ENCODE assay signal across 12 cellular contexts in genomic region chr2:200705305-200705985, GRCh38.
DNase-seq lines count a peak whose midpoint lies in the region; ATAC-seq lines count a peak whose summit lies in the region.
"Had no signal": no experiment of that assay in that cellular context is flagged by ENCODE, and none has a peak within 500 bp of the region (broad histone marks: within the 10 kb centered on the region; RNA-seq: fewer than 3 reads in every experiment).

No MANE protein-coding gene starts in this region.

- H3K4me3 Mint-ChIP-seq in stimulated activated effector memory CD8-positive, alpha-beta T cell treated with anti-CD3 and anti-CD28 coated beads, Interleukin-12 subunit alpha, Interleukin-12 subunit beta, amount 100 ng/mL, for 72 hours, result no peak overlapping the region
- H3K4me3 Mint-ChIP-seq: activated CD8-positive, alpha-beta memory T cell treated with anti-CD3 and anti-CD28 coated beads, Interleukin-2, amount 10 ng/mL, durations not matched to agents 7 days and 5 days had no signal

- H3K27me3 ChIP-seq in right cardiac atrium (ENCODE audit: control insufficient read depth, insufficient read depth), result no peaks in the 10 kb centered on the region

- DNase-seq in NCI-H82 (lab: John Stamatoyannopoulos, UW) (peak; percentile 56), NCI-H82 treated with DMSO at 0.1 percent for 48 hours (lab: John Stamatoyannopoulos, UW; ENCODE audit: unreplicated experiment) (no peak), right cardiac atrium (peak in 1 of 3 donors; percentile 45), NCI-H524 treated with DMSO at 0.1 percent for 48 hours (lab: John Stamatoyannopoulos, UW) (no peak)
- DNase-seq in stimulated activated effector memory CD8-positive, alpha-beta T cell treated with anti-CD3 and anti-CD28 coated beads, Interleukin-12 subunit alpha, Interleukin-12 subunit beta, amount 100 ng/mL, for 72 hours (ENCODE audit: low spot score in 2 of 2), result no peak
- DNase-seq: activated CD8-positive, alpha-beta memory T cell treated with anti-CD3 and anti-CD28 coated beads, Interleukin-2, amount 10 ng/mL, durations not matched to agents 7 days and 5 days had no signal

- no peak overlapping the region for H3K4me3 ChIP-seq in right cardiac atrium (ENCODE audit: low read length)

- peaks cover 49% of the 10 kb centered on the region for H3K4me1 Mint-ChIP-seq in stimulated activated effector memory CD8-positive, alpha-beta T cell treated with anti-CD3 and anti-CD28 coated beads, Interleukin-12 subunit alpha, Interleukin-12 subunit beta, amount 100 ng/mL, for 72 hours

- H3K27ac Mint-ChIP-seq in stimulated activated effector memory CD8-positive, alpha-beta T cell treated with anti-CD3 and anti-CD28 coated beads, Interleukin-12 subunit alpha, Interleukin-12 subunit beta, amount 100 ng/mL, for 72 hours, result peak overlapping the region; percentile 65
- H3K27ac Mint-ChIP-seq: activated CD8-positive, alpha-beta memory T cell treated with anti-CD3 and anti-CD28 coated beads, Interleukin-2, amount 10 ng/mL, durations not matched to agents 7 days and 5 days had no signal

- H3K9me3 ChIP-seq in right cardiac atrium (ENCODE audit: control insufficient read depth, low read length), result no peaks in the 10 kb centered on the region

- intact Hi-C loops in right cardiac atrium (cut with DNase I), result loop anchor here in 1 of 4 donors (10.0 kb wide), 1 partner anchor 731 kb away; no protein-coding TSS in a partner anchor

- 31% methylated on average over 3 of the region's 3 CpGs for WGBS in right cardiac atrium

- ATAC-seq in right cardiac atrium, result peak; percentile 34 to 58
- ATAC-seq in stimulated activated effector memory CD8-positive, alpha-beta T cell treated with anti-CD3 and anti-CD28 coated beads, Interleukin-12 subunit alpha, Interleukin-12 subunit beta, amount 100 ng/mL, for 72 hours, result no peak
- no peak for ATAC-seq in HG02981 (IDR thresholded peaks at IDR 0.05; ENCODE audit: unreplicated experiment)
- no peak for ATAC-seq in HG03097 (IDR thresholded peaks at IDR 0.05; ENCODE audit: low FRiP score, unreplicated experiment)
- ATAC-seq: activated CD8-positive, alpha-beta memory T cell treated with anti-CD3 and anti-CD28 coated beads, Interleukin-2, amount 10 ng/mL, durations not matched to agents 7 days and 5 days had no signal

- H3K9me3 Mint-ChIP-seq in stimulated activated effector memory CD8-positive, alpha-beta T cell treated with anti-CD3 and anti-CD28 coated beads, Interleukin-12 subunit alpha, Interleukin-12 subunit beta, amount 100 ng/mL, for 72 hours, result no peaks in the 10 kb centered on the region

- peak overlapping the region; percentile 81 for H3K27ac ChIP-seq in angular gyrus (ENCODE audit: low read depth, low read length)
- peak overlapping the region; percentile 53 for H3K27ac ChIP-seq in right cardiac atrium (ENCODE audit: low read length)
- H3K27ac ChIP-seq: epithelial cell of prostate, KMS-11, RWPE1 had no signal

- H3K4me1 ChIP-seq in right cardiac atrium (ENCODE audit: control insufficient read depth, insufficient read depth, low read length), result no peaks in the 10 kb centered on the region

- H3K36me3 Mint-ChIP-seq in stimulated activated effector memory CD8-positive, alpha-beta T cell treated with anti-CD3 and anti-CD28 coated beads, Interleukin-12 subunit alpha, Interleukin-12 subunit beta, amount 100 ng/mL, for 72 hours, result no peaks in the 10 kb centered on the region

Comparison
In these comparisons a context has a peak if more than half of its experiments do, and no peak if none do; other contexts are left out.
1. ATAC-seq: peak in right cardiac atrium (2 of 2); none in stimulated activated effector memory CD8-positive, alpha-beta T cell treated with anti-CD3 and anti-CD28 coated beads, Interleukin-12 subunit alpha, Interleukin-12 subunit beta, amount 100 ng/mL, for 72 hours (single experiment), HG02981 (single experiment) and HG03097 (single experiment).